Comparison of ENCODE assay signal across 1 cellular context in the genomic region with DNA sequence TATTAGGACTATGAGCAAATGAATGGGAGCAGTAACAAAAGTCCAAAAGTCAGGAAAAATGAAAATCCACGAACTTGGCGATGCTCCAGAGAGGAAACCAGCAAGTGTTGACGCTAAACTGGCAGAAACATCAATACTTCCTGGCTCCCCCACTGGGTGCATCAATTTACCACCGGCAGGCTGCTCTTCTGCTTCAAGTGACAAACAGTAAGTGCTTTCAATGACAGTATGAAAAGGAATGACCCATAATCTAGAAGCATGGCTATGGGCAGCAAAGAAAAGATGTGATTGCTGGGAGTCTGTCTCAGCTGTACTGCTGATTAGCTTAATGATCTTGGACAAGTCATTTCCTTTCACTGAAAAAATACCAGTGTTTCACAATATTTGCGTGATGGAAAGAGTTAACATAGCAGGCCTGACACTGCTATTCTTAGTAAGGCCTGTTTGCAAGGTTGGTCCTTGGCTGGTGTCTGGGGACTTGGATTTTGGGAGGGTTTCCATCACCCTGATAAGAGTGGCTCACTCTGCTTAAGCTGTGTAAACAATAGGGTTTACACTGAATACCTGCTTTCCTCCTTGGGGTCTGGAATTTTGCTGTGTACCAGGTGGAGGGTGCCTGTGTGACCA.
TF ChIP-seq lines count a peak whose summit lies in the region.

No MANE protein-coding gene starts in this region.

TF ChIP-seq in endothelial cell of umbilical vein, 7 proteins besides CTCF, POLR2A, EP300 and RAD21:
- TF ChIP-seq JUN (IDR thresholded peaks at IDR 0.05; ENCODE audit: borderline replicate concordance, insufficient read depth, insufficient read length, low read depth) (no peak), MYC (IDR thresholded peaks at IDR 0.05; ENCODE audit: low read depth, low read length) (no peak), FOS (IDR thresholded peaks at IDR 0.05; ENCODE audit: borderline replicate concordance, insufficient read depth, low read length) (no peak), POLR2AphosphoS5 (IDR thresholded peaks at IDR 0.05; ENCODE audit: insufficient read depth, low read depth, low read length) (no peak), EZH2 (IDR thresholded peaks at IDR 0.05; ENCODE audit: borderline replicate concordance, low read depth, low read length, severe bottlenecking) (no peak), GATA2 (IDR thresholded peaks at IDR 0.05; ENCODE audit: insufficient read depth, insufficient read length, low read depth, low read length) (no peak)
- TF ChIP-seq, protein P1, sequence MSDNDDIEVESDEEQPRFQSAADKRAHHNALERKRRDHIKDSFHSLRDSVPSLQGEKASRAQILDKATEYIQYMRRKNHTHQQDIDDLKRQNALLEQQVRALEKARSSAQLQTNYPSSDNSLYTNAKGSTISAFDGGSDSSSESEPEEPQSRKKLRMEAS (IDR thresholded peaks at IDR 0.05; ENCODE audit: insufficient read depth, insufficient read length) = no peak
TF ChIP-seq in endothelial cell of umbilical vein: peak in this region for 0.
